8 cellular contexts compared by ENCODE assay signal in the genomic region with DNA sequence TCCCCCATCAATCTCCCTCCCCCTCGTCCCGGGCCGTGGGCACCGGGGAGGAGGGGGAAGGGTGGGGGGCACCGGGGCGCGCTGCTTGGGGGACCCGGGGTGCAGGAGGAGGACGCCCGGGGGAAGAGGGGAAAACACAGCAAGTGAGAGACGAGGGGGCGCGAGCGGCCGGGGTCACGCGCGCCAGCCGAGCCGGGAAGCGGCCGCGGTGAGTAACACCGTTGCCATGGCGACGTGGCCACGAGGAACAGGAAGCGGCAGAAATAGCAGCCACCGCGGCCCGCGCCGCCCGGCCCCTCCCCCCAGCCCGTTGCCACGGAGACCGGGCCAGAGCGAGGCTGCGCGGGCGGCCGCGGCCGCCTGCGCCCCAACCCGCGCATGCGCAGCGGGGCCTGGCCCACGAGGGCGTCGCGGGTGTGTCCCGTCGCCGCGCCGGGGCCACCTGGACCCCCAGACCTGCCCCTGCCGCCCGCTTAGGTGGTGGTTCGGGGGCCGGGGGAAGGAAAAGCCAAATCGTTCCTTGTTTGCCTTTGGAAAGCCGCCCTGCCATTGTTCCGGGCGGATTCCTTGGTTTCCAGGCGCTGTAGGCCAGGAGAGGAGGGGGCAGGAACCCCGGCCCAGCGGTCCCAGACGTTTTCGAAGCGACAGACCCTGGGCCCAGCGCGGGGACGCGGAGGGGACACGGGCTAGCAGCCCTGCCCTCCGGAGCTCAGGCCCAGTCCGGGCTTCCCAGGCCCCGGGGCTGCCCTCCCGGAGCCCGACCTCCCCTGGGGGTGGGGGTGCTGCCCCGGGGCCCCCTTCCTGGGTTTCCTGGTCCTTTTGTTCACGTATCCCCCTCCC.
DNase-seq lines count a peak whose midpoint lies in the region; TF ChIP-seq lines count a peak whose summit lies in the region.

No MANE protein-coding gene starts in this region.

- H2BK20ac ChIP-seq in H9 (ENCODE audit: low read depth, low read length, poor library complexity, severe bottlenecking) = no peak overlapping the region

- H3K4me1 ChIP-seq in H9 (ENCODE audit: insufficient read depth, low read length) = no peaks in the 10 kb centered on the region; the same call in 1 of the 2 replicates

- H3K36me3 ChIP-seq in MG63 = no peaks in the 10 kb centered on the region

- H4K8ac ChIP-seq in H9 (replicated peaks; ENCODE audit: insufficient read length, low read depth, low read length) = no peak overlapping the region

- no peak overlapping the region for H3T11ph ChIP-seq in H9 (ENCODE audit: low read length)

- peak overlapping the region; percentile 64 for H3K4me3 ChIP-seq in MG63

- H3K36me3 Mint-ChIP-seq in H9 (ENCODE audit: insufficient read depth in 1 of 3, low read depth in 3 of 3) (peaks cover 9 to 13% (median 9%) of the 10 kb centered on the region in 3 experiments), nephron (ENCODE audit: low read depth) (peaks cover 7% of the 10 kb centered on the region)

- no peaks in the 10 kb centered on the region for H3K79me2 ChIP-seq in H9 (ENCODE audit: insufficient read depth, low read length)

- no peak overlapping the region for H3K23ac ChIP-seq in H9 (ENCODE audit: insufficient read length, low read depth, low read length)

- peak overlapping the region; percentile 48 for H4K91ac ChIP-seq in H9 (ENCODE audit: insufficient read length, low read depth, low read length)

- TF ChIP-seq CTCF in H9 (conservative IDR thresholded peaks at IDR 0.05) (no peak), nephron (IDR thresholded peaks at IDR 0.05; ENCODE audit: unreplicated experiment in 3 of 3) (no peak)

- H3K27ac ChIP-seq in H9 (ENCODE audit: insufficient read length, low read depth, low read length) = no peak overlapping the region

- H3K14ac ChIP-seq in H9 (ENCODE audit: insufficient read depth, low read length) = peak overlapping the region; percentile 99

- no peak overlapping the region for H4K5ac ChIP-seq in H9 (ENCODE audit: insufficient read length, low read depth, low read length)

- H3K79me1 ChIP-seq in H9 (ENCODE audit: insufficient read depth, low read depth, low read length, poor library complexity, severe bottlenecking) = no peaks in the 10 kb centered on the region

- peak overlapping the region; percentile 73 to 80 for H3K4me3 Mint-ChIP-seq in H9
- H3K4me3 Mint-ChIP-seq in nephron = peak overlapping the region; percentile 72 to 85 (median 84)

- H3K56ac ChIP-seq in H9 (ENCODE audit: insufficient read length, low read depth, low read length) = no peak overlapping the region

- no peak overlapping the region for H2BK5ac ChIP-seq in H9 (ENCODE audit: insufficient read length, low read length)

- no peak overlapping the region for H2AK5ac ChIP-seq in H9 (ENCODE audit: insufficient read length, low read length)

- H3K9ac ChIP-seq in H9 (ENCODE audit: extremely low read depth, insufficient read length, low read length) = no peak overlapping the region

- H3K4ac ChIP-seq in H9 (ENCODE audit: low read depth, low read length) = peak overlapping the region; percentile 32

- H3K18ac ChIP-seq in H9 (ENCODE audit: insufficient read length, low read depth, low read length) = peak overlapping the region; percentile 97

- H2AFZ ChIP-seq in H9 (ENCODE audit: low read length) = no peak overlapping the region

- TF ChIP-seq POLR2A in Raji (IDR thresholded peaks at IDR 0.05; ENCODE audit: insufficient read depth, low read depth, low read length) = peak; percentile 70

- peak; percentile 97 for DNase-seq in ELF-1 (ENCODE audit: low read depth, low spot score)
- peak; percentile 96 for DNase-seq in H9
- DNase-seq in MG63 = peak; percentile 98
- DNase-seq in activated effector memory CD4-positive, alpha-beta T cell treated with anti-CD3 and anti-CD28 coated beads, Interleukin-2, amount 50 U/mL, for 16 hours = peak; percentile 99
- peak; percentile 95 for DNase-seq in fibroblast of the conjunctiva (ENCODE audit: low read depth)
- DNase-seq in stimulated activated naive CD4-positive, alpha-beta T cell treated with Interleukin-2 at 50 U/mL for 16 hours (lab: John Stamatoyannopoulos, UW) = peak; percentile 97

- no CpG with 5 or more reads among the region's 84 CpGs for WGBS in H9 (ENCODE audit: extremely low coverage, insufficient read length, low lambda C conversion rate)

- peak overlapping the region; percentile 22 for H3K4me2 ChIP-seq in H9 (ENCODE audit: insufficient read depth, insufficient read length, low read length)

- H3K27me3 Mint-ChIP-seq in H9 (ENCODE audit: low read depth) = peaks cover 10% of the 10 kb centered on the region
- H3K27me3 Mint-ChIP-seq in nephron (ENCODE audit: low read depth) = peaks cover 8% of the 10 kb centered on the region

- peaks cover 7% of the 10 kb centered on the region for H3K23me2 ChIP-seq in H9 (ENCODE audit: insufficient read length, low read depth, low read length, poor library complexity, severe bottlenecking)

- H3K9me3 Mint-ChIP-seq in H9 = peaks cover 11 to 13% of the 10 kb centered on the region in 2 experiments
- H3K9me3 Mint-ChIP-seq in nephron = peaks cover 9% of the 10 kb centered on the region

- H2BK120ac ChIP-seq in H9 (ENCODE audit: low read depth, low read length, poor library complexity, severe bottlenecking) = peak overlapping the region; percentile 49

- H3K27me3 ChIP-seq in H9 (ENCODE audit: insufficient read depth, low read length) (no peaks in the 10 kb centered on the region), MG63 (no peaks in the 10 kb centered on the region)

- H3K27ac Mint-ChIP-seq in H9 (peak overlapping the region; percentile 82 to 94 (median 93); a peak in 5 of 7 replicates), nephron (peak overlapping the region; percentile 99 to 100 (median 100))

- no peaks in the 10 kb centered on the region for H4K20me1 ChIP-seq in H9 (ENCODE audit: control insufficient read depth, insufficient read depth, insufficient read length)

- H2BK12ac ChIP-seq in H9 (ENCODE audit: insufficient read length, low read depth, low read length) = peak overlapping the region; percentile 77

- H3K4me1 Mint-ChIP-seq in H9 = peaks cover 19% of the 10 kb centered on the region in 2 experiments
- H3K4me1 Mint-ChIP-seq in nephron = peaks cover 51% of the 10 kb centered on the region

- H3K9me3 ChIP-seq in H9 (ENCODE audit: control insufficient read depth, low read depth, low read length) (no peaks in the 10 kb centered on the region), MG63 (no peaks in the 10 kb centered on the region)

- H2BK15ac ChIP-seq in H9 (ENCODE audit: low read depth, low read length) = no peak overlapping the region
